ENCODE assay signal across 15 cellular contexts in the genomic region with DNA sequence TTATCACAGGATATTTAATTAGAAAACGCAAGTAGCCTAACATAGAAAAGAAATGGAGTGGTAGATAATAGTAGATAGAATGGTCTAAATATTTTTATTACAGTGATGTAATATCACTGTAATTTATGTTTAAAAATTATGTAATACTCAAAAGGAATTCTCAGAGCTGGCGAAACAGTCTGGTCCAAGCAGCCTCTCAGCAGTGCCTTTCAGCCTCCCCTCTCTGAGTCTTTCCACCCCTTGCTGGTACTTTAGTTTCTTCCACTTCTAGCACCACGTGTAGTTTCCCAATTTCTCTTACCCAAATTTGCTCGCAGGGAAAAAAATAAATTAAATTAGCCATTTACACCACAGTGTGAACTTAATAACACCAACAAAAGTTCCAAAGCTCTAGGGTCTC. TPM values are rescaled to one million over a fixed set of nuclear protein-coding genes. Genes with fewer than 3 reads are reported as not detected.
"Had no signal": no experiment of that assay in that cellular context is flagged by ENCODE, and none has a peak within 500 bp of the region (broad histone marks: within the 10 kb centered on the region; RNA-seq: fewer than 3 reads in every experiment).

No MANE protein-coding gene starts in this region.

- H3K36me3 ChIP-seq: colonic mucosa, neural progenitor cell had no signal

- H3K27me3 ChIP-seq: colonic mucosa, neural progenitor cell had no signal

- H3K9me3 ChIP-seq: colonic mucosa had no signal

- H3K4me1 ChIP-seq: colonic mucosa, neural progenitor cell had no signal

- H3K4me1 Mint-ChIP-seq: naive B cell had no signal

- H3K27ac ChIP-seq: colonic mucosa, neural progenitor cell had no signal

- H3K4me2 ChIP-seq: neural progenitor cell had no signal

- H3K9ac ChIP-seq: neural progenitor cell had no signal

- H3K36me3 Mint-ChIP-seq: immature natural killer cell, naive B cell, neural progenitor cell, type B pancreatic cell had no signal

- H3K4me3 ChIP-seq: colonic mucosa, neural progenitor cell had no signal

- H3K9me3 Mint-ChIP-seq: immature natural killer cell, naive B cell, neural progenitor cell, type B pancreatic cell had no signal

- H3K4me3 Mint-ChIP-seq: immature natural killer cell; naive B cell; neural progenitor cell; stimulated activated naive CD8-positive, alpha-beta T cell treated with anti-CD3 and anti-CD28 coated beads, Interleukin-15, Interleukin-2, amounts not matched to agents 100 ng/mL and 50 ng/mL, for 24 hours; type B pancreatic cell had no signal

- H3K27ac Mint-ChIP-seq: immature natural killer cell; naive B cell; neural progenitor cell; stimulated activated naive CD8-positive, alpha-beta T cell treated with anti-CD3 and anti-CD28 coated beads, Interleukin-15, Interleukin-2, amounts not matched to agents 100 ng/mL and 50 ng/mL, for 24 hours; type B pancreatic cell had no signal

- H3K27me3 Mint-ChIP-seq: stimulated activated naive CD8-positive, alpha-beta T cell treated with anti-CD3 and anti-CD28 coated beads, Interleukin-15, Interleukin-2, amounts not matched to agents 100 ng/mL and 50 ng/mL, for 24 hours had no signal

- DNase-seq: activated CD4-positive, alpha-beta T cell treated with anti-CD3 and anti-CD28 coated beads, Interleukin-2, amount 50 U/mL, for 4 hours; activated CD4-positive, CD25-positive, alpha-beta regulatory T cell treated with anti-CD3 and anti-CD28 coated beads, Interleukin-2, amount 50 U/mL, for 72 hours; activated naive CD4-positive, alpha-beta T cell; activated T-cell treated with anti-CD3 and anti-CD28 coated beads for 4 hours; caudate nucleus; colonic mucosa; glutamatergic neuron; immature natural killer cell; naive B cell; retina; small intestine had no signal

- H2AFZ ChIP-seq: neural progenitor cell had no signal

RNA-seq across cellular contexts. Expression of a gene that starts 32.0 kb away (rescaled TPM):
- total RNA-seq: T-helper 1 cell treated with Interleukin-12 subunit alpha and Interleukin-12 subunit beta and Interleukin-4 antibody, amounts not matched to agents 30 ng/mL and 1 ng/mL, for 36 hours had no signal
- polyA plus RNA-seq: immature natural killer cell had no signal
